12 cellular contexts compared by ENCODE assay signal in genomic region chr4:38503689-38504395, GRCh38.
DNase-seq lines count a peak whose midpoint lies in the region; ATAC-seq, FAIRE-seq and TF ChIP-seq lines count a peak whose summit lies in the region.
"Had no signal": no experiment of that assay in that cellular context is flagged by ENCODE, and none has a peak within 500 bp of the region (broad histone marks: within the 10 kb centered on the region; RNA-seq: fewer than 3 reads in every experiment).

No MANE protein-coding gene starts in this region.

- no peaks in the 10 kb centered on the region for H3K9me3 Mint-ChIP-seq in activated T-helper 17 cell treated with anti-CD3 and anti-CD28 coated beads, Interleukin-2, amount 50 U/mL, for 72 hours

- in situ Hi-C loops in HAP-1 (cut with MboI; ENCODE audit: low sequenced_read_pairs) = no loop called here

- no peaks in the 10 kb centered on the region for H3K36me3 Mint-ChIP-seq in activated T-helper 17 cell treated with anti-CD3 and anti-CD28 coated beads, Interleukin-2, amount 50 U/mL, for 72 hours (ENCODE audit: low read depth)

- H3K27ac Mint-ChIP-seq in activated T-helper 17 cell treated with anti-CD3 and anti-CD28 coated beads, Interleukin-2, amount 50 U/mL, for 72 hours = no peak overlapping the region

- no peaks in the 10 kb centered on the region for H3K36me3 ChIP-seq in HAP-1 (replicated peaks)

- peak overlapping the region; percentile 4 for H3K4me3 Mint-ChIP-seq in activated T-helper 17 cell treated with anti-CD3 and anti-CD28 coated beads, Interleukin-2, amount 50 U/mL, for 72 hours

- H3K4me3 ChIP-seq in HAP-1 = no peak overlapping the region

- ATAC-seq in GM18508 (IDR thresholded peaks at IDR 0.05; ENCODE audit: insufficient read depth, unreplicated experiment) = peak; percentile 79
- peak; percentile 85 for ATAC-seq in HG03039 (IDR thresholded peaks at IDR 0.05; ENCODE audit: unreplicated experiment)
- ATAC-seq in activated T-helper 17 cell treated with anti-CD3 and anti-CD28 coated beads, Interleukin-2, amount 50 U/mL, for 72 hours (replicated peaks) = peak; percentile 12
- ATAC-seq: left cardiac atrium had no signal

- peaks cover 3% of the 10 kb centered on the region for H3K27me3 Mint-ChIP-seq in activated T-helper 17 cell treated with anti-CD3 and anti-CD28 coated beads, Interleukin-2, amount 50 U/mL, for 72 hours

- no peak for FAIRE-seq in RCC 7860 (lab: Jason Lieb, UNC)

- H3K9me3 ChIP-seq in HAP-1 = no peaks in the 10 kb centered on the region

- H3K4me1 ChIP-seq in HAP-1 = no peaks in the 10 kb centered on the region

- TF ChIP-seq CTCF in GM20000 (IDR thresholded peaks at IDR 0.05; ENCODE audit: extremely low read depth, missing control alignments) = no peak

- H3K27me3 ChIP-seq in HAP-1 (ENCODE audit: low read depth) = no peaks in the 10 kb centered on the region

- DNase-seq in GM20000 (ENCODE audit: low spot score) = peak; percentile 23
- no peak for DNase-seq in NK-92 treated with Interleukin-12 subunit alpha and Interleukin-12 subunit beta, amount 100 ng/mL, for 24 hours (lab: John Stamatoyannopoulos, UW)
- no peak for DNase-seq in RCC 7860 (ENCODE audit: low spot score)
- no peak for DNase-seq in GM03348 (ENCODE audit: low spot score)
- no peak for DNase-seq in HAP-1 (ENCODE audit: low spot score in 2 of 2)
- DNase-seq: DMS79, left cardiac atrium, NCI-H2081, posterior cingulate gyrus had no signal

- H3K4me1 Mint-ChIP-seq in activated T-helper 17 cell treated with anti-CD3 and anti-CD28 coated beads, Interleukin-2, amount 50 U/mL, for 72 hours = peaks cover 15% of the 10 kb centered on the region

Comparison
In these comparisons a context has a peak if more than half of its experiments do, and no peak if none do; other contexts are left out.
1. ATAC-seq: peak in every context shown above with its lines; median percentile 85 in HG03039; 79 in GM18508; 12 in activated T-helper 17 cell treated with anti-CD3 and anti-CD28 coated beads, Interleukin-2, amount 50 U/mL, for 72 hours.